In the genomic region with DNA sequence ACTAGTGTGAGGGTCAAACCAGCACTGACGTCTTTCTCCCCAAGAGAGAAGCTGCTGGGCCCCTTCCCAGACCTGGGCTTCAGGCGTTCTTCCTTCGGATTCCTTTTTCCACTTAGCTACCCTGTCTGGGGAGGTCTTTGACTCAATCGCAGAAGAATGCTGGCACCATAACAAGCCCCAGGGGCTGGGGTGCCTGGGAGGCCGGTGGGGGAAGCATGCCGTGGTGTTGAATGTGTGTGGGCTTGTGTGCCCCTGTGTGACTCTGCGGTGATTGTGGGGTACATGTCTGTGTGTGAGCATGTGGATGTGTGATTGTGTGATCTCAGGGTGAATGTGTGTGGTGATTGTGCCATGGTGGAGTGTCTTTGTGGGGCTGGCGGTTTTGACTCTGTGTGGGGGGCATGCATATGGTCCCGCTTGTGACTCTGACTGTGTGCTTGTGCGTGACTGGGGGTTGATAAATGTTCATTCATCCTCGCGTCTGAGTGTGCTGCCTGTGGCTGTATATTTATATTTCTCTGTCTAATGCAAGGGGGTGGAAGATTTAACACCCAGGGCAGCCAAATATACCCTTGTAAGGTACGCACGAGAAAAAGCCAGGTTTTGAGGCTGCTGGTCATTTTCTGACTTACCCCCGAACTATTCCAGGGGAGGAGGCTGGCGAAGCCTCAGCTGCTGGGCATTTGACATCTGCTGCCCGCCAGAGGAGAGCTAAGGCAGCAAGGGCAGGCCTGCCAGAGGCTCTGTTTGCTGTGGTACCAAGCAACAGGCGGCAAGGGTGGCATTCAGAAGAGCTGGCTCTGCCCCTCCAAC, we compare ENCODE assay signal across 8 cellular contexts. TPM values are rescaled to one million over a fixed set of nuclear protein-coding genes. Genes with fewer than 3 reads are reported as not detected.
DNase-seq lines count a peak whose midpoint lies in the region; ATAC-seq, FAIRE-seq and TF ChIP-seq lines count a peak whose summit lies in the region.

No MANE protein-coding gene starts in this region.

- DNase-seq in Caco-2 (no peak), RWPE1 (ENCODE audit: low spot score) (peak; percentile 54), fibroblast of lung (ENCODE audit: low read depth in 2 of 2) (peak; percentile 89 to 99), non-pigmented ciliary epithelial cell (ENCODE audit: low read depth) (peak; percentile 75), NCI-H524 treated with DMSO at 0.1 percent for 48 hours (lab: John Stamatoyannopoulos, UW) (no peak), left lobe of liver (ENCODE audit: low spot score) (no peak), small intestine (no peak)

- H3K4me3 Mint-ChIP-seq in Caco-2 (ENCODE audit: unreplicated experiment), result peak overlapping the region; percentile 70

- CTCF ChIA-PET in Caco-2 (lab: Charles Lee), result interaction anchor here (0.6 kb wide), 1 partner anchor 931 kb away, joined by 3 read pairs; no protein-coding TSS in a partner anchor
- CTCF ChIA-PET in RWPE1 (lab: Yijun Ruan, JAX), result interaction anchor here (0.6 to 3.6 kb wide), 3 partner anchors 9 to 70 kb away, joined by 3 to 26 read pairs (median 10); no protein-coding TSS in a partner anchor

- H3K27me3 Mint-ChIP-seq in Caco-2 (ENCODE audit: insufficient read depth, unreplicated experiment), result no peaks in the 10 kb centered on the region

- 59 to 65% (median 60%) methylated on average over 18 of the region's 18 CpGs for WGBS in small intestine, 3 donors

- H3K79me2 ChIP-seq in fibroblast of lung (ENCODE audit: control insufficient read depth, insufficient read depth, low read length), result peaks cover 14% of the 10 kb centered on the region

- H3K27me3 ChIP-seq in Caco-2 (replicated peaks; ENCODE audit: control insufficient read depth, insufficient read depth, low read length), result no peaks in the 10 kb centered on the region
- H3K27me3 ChIP-seq in fibroblast of lung (ENCODE audit: control insufficient read depth, insufficient read depth, low read length), result no peaks in the 10 kb centered on the region
- H3K27me3 ChIP-seq in small intestine (ENCODE audit: control insufficient read depth in 2 of 2, insufficient read depth in 2 of 2, low read length in 2 of 2), result peaks cover 0 to 7% of the 10 kb centered on the region in 2 donors

- no peak overlapping the region for H3K4me3 ChIP-seq in Caco-2 (ENCODE audit: low read depth, low read length)
- H3K4me3 ChIP-seq in fibroblast of lung (replicated peaks in 1 of 4; ENCODE audit: control extremely low read depth in 1 of 4, insufficient read depth in 1 of 4, low read depth in 3 of 4, low read length in 4 of 4), result peak overlapping the region; percentile 50 to 73 (median 70)
- no peak overlapping the region for H3K4me3 ChIP-seq in small intestine (ENCODE audit: low read depth in 1 of 2, low read length in 2 of 2)

- H4K20me1 ChIP-seq in fibroblast of lung (ENCODE audit: control insufficient read depth, extremely low read depth, insufficient read depth, low read length), result no peaks in the 10 kb centered on the region

- no peaks in the 10 kb centered on the region for H3K9me3 Mint-ChIP-seq in Caco-2 (ENCODE audit: unreplicated experiment)

- H2AFZ ChIP-seq in fibroblast of lung (ENCODE audit: low read length), result peak overlapping the region; percentile 65

- no peak for FAIRE-seq in small intestine (lab: Jason Lieb, UNC)

- ATAC-seq in GM19467 (IDR thresholded peaks at IDR 0.05; ENCODE audit: unreplicated experiment), result no peak
- ATAC-seq in left lobe of liver, result no peak

- peak overlapping the region; percentile 93 for H3K27ac ChIP-seq in RWPE1
- H3K27ac ChIP-seq in fibroblast of lung (ENCODE audit: insufficient read depth, low read length), result peak overlapping the region; percentile 92
- peak overlapping the region in 1 of 2 donors; percentile 72 for H3K27ac ChIP-seq in small intestine (ENCODE audit: low read depth in 1 of 2, low read length in 1 of 2)

- H3K9ac ChIP-seq in fibroblast of lung (ENCODE audit: insufficient read depth, low read length), result peak overlapping the region; percentile 88

- no TSS peak for BruUV-seq in Caco-2 (replicated peaks; lab: Mats Ljungman, UMichigan)

- H3K4me1 ChIP-seq in Caco-2, result no peaks in the 10 kb centered on the region
- peaks cover 20% of the 10 kb centered on the region for H3K4me1 ChIP-seq in fibroblast of lung (ENCODE audit: control insufficient read depth, extremely low read depth, insufficient read depth, low read length)
- H3K4me1 ChIP-seq in small intestine (ENCODE audit: control insufficient read depth in 2 of 2, insufficient read depth in 1 of 2, low read depth in 1 of 2, low read length in 1 of 2), result peaks cover 3 to 9% of the 10 kb centered on the region in 2 donors

- no peaks in the 10 kb centered on the region for H3K9me3 ChIP-seq in Caco-2
- H3K9me3 ChIP-seq in fibroblast of lung (ENCODE audit: control insufficient read depth, insufficient read depth, low read depth, low read length), result no peaks in the 10 kb centered on the region
- H3K9me3 ChIP-seq in small intestine (ENCODE audit: control insufficient read depth, low read depth), result no peaks in the 10 kb centered on the region

- intact Hi-C loops in Caco-2 (cut with micrococcal nuclease; ENCODE audit: unreplicated experiment), result no loop called here

- H3K4me1 Mint-ChIP-seq in Caco-2 (ENCODE audit: low read depth, unreplicated experiment), result peaks cover 7% of the 10 kb centered on the region

- POLR2A ChIA-PET in Caco-2 (lab: Charles Lee), result no interaction called here
- POLR2A ChIA-PET in RWPE1 (lab: Yijun Ruan, JAX; ENCODE audit: low non-redundant PET), result no interaction called here

- H3K36me3 ChIP-seq in Caco-2 (ENCODE audit: control insufficient read depth, insufficient read depth, low read length), result no peaks in the 10 kb centered on the region
- H3K36me3 ChIP-seq in fibroblast of lung (ENCODE audit: control insufficient read depth, insufficient read depth, low read length), result no peaks in the 10 kb centered on the region
- no peaks in the 10 kb centered on the region for H3K36me3 ChIP-seq in small intestine (ENCODE audit: control insufficient read depth in 2 of 2, insufficient read depth in 2 of 2, low read length in 2 of 2)

- TF ChIP-seq CTCF in Caco-2 (IDR thresholded peaks at IDR 0.05; ENCODE audit: insufficient read depth in 1 of 2, low read depth in 1 of 2, low read length in 1 of 2, severe bottlenecking in 1 of 2, unreplicated experiment in 1 of 2), result no peak
- no peak for TF ChIP-seq CTCF in RWPE1 (conservative IDR thresholded peaks at IDR 0.05; ENCODE audit: low read depth)
- no peak for TF ChIP-seq CTCF in fibroblast of lung (conservative IDR thresholded peaks at IDR 0.05 in 1 of 2, IDR thresholded peaks at IDR 0.05 in 1 of 2; ENCODE audit: low read depth in 1 of 2, low read length in 2 of 2)

- H3K27ac Mint-ChIP-seq in Caco-2 (ENCODE audit: unreplicated experiment), result no peak overlapping the region

- H3K36me3 Mint-ChIP-seq in Caco-2 (ENCODE audit: insufficient read depth, unreplicated experiment), result no peaks in the 10 kb centered on the region

- H3K4me2 ChIP-seq in fibroblast of lung (ENCODE audit: extremely low read depth, insufficient read depth, low read length), result peak overlapping the region; percentile 83

RNA-seq across cellular contexts. Expression of a gene that starts 1.1 kb away (rescaled TPM):
- total RNA-seq in Caco-2 (2022), result 0.20 TPM in 1 of 2 replicates, not detected in the other
- total RNA-seq in fibroblast of lung, result 43.7 and 58.1 TPM in 2 replicates
- 31.5 and 50.9 TPM in 2 replicates for polyA plus RNA-seq in fibroblast of lung
- polyA plus RNA-seq in fibroblast of lung (2012), result 24.4 and 34.5 TPM in 2 replicates
- polyA minus RNA-seq in fibroblast of lung (ENCODE audit: low replicate concordance), result 8.8 and 12.8 TPM in 2 replicates
- 0.45 TPM for total RNA-seq in left lobe of liver
- 1 to 10 TPM; 1.1 to 4.7 (median 3.5) TPM for polyA plus RNA-seq in small intestine

RNA-seq across cellular contexts. Expression of a gene that starts 52.7 kb away (rescaled TPM):
- total RNA-seq in Caco-2 (2022) (175 and 179 TPM in 2 replicates), fibroblast of lung (92.5 and 95.0 TPM in 2 replicates), left lobe of liver (52.3 TPM)
- polyA plus RNA-seq in fibroblast of lung (169 TPM in 2 replicates), small intestine (10 to 100 TPM; 38.7 to 74.9 (median 45.1) TPM)
- polyA plus RNA-seq in fibroblast of lung (2012), result 105 and 121 TPM in 2 replicates
- polyA minus RNA-seq in fibroblast of lung (ENCODE audit: low replicate concordance), result 65.1 and 87.1 TPM in 2 replicates

RNA-seq across cellular contexts. Expression of a gene that starts 53.3 kb away (rescaled TPM):
- total RNA-seq in Caco-2 (2022) (50.5 and 52.5 TPM in 2 replicates), fibroblast of lung (37.8 and 38.0 TPM in 2 replicates), left lobe of liver (22.7 TPM)
- polyA plus RNA-seq in fibroblast of lung (72.6 and 92.3 TPM in 2 replicates), small intestine (10 to 100 TPM; 55.7 to 98.4 (median 90.8) TPM)
- 53.2 and 63.8 TPM in 2 replicates for polyA plus RNA-seq in fibroblast of lung (2012)
- 0.70 and 3.7 TPM in 2 replicates for polyA minus RNA-seq in fibroblast of lung (ENCODE audit: low replicate concordance)

Comparison
In these comparisons a context has a peak if more than half of its experiments do, and no peak if none do; other contexts are left out.
1. DNase-seq: peak in RWPE1 (single experiment), fibroblast of lung (2 of 2) and non-pigmented ciliary epithelial cell (single experiment); none in Caco-2 (0 of 2), NCI-H524 treated with DMSO at 0.1 percent for 48 hours (single experiment), left lobe of liver (single experiment) and small intestine (single experiment).
2. H3K4me3 ChIP-seq: peak in fibroblast of lung (4 of 4); none in Caco-2 (single experiment) and small intestine (0 of 2).
3. RNA of a gene that starts 1.1 kb away (total RNA-seq): 43.7 to 58.1 TPM in fibroblast of lung; 0.45 TPM in left lobe of liver (single experiment) and 0.20 TPM in Caco-2; every median in the first group is over 10 times any median in the second.